In genomic region chr11:66263231-66263630, GRCh38 we compare ENCODE assay signal across 1 cellular context.
TF ChIP-seq lines count a peak whose summit lies in the region.

No MANE protein-coding gene starts in this region.

TF ChIP-seq in H1, 55 proteins besides CTCF, POLR2A, EP300 and RAD21:
- no peak for TF ChIP-seq E2F6 (IDR thresholded peaks at IDR 0.05)
- no peak for TF ChIP-seq CHD7 (IDR thresholded peaks at IDR 0.05; ENCODE audit: insufficient replicate concordance, low read length)
- TF ChIP-seq JUN (IDR thresholded peaks at IDR 0.05; ENCODE audit: low read depth, low read length): no peak
- TF ChIP-seq TEAD4 (IDR thresholded peaks at IDR 0.05; ENCODE audit: low read depth, low read length): no peak
- TF ChIP-seq NANOG (IDR thresholded peaks at IDR 0.05; ENCODE audit: insufficient read depth, low read depth, low read length, poor library complexity, severe bottlenecking): no peak
- no peak for TF ChIP-seq HDAC2 (IDR thresholded peaks at IDR 0.05; ENCODE audit: borderline replicate concordance in 1 of 2, low read depth in 2 of 2, low read length in 2 of 2)
- no peak for TF ChIP-seq CTBP2 (IDR thresholded peaks at IDR 0.05; ENCODE audit: borderline replicate concordance, insufficient read depth, insufficient read length, low read length)
- TF ChIP-seq SAP30 (IDR thresholded peaks at IDR 0.05; ENCODE audit: insufficient read depth, insufficient replicate concordance, low read length): no peak
